Comparison of ENCODE assay signal across 8 cellular contexts in the genomic region with DNA sequence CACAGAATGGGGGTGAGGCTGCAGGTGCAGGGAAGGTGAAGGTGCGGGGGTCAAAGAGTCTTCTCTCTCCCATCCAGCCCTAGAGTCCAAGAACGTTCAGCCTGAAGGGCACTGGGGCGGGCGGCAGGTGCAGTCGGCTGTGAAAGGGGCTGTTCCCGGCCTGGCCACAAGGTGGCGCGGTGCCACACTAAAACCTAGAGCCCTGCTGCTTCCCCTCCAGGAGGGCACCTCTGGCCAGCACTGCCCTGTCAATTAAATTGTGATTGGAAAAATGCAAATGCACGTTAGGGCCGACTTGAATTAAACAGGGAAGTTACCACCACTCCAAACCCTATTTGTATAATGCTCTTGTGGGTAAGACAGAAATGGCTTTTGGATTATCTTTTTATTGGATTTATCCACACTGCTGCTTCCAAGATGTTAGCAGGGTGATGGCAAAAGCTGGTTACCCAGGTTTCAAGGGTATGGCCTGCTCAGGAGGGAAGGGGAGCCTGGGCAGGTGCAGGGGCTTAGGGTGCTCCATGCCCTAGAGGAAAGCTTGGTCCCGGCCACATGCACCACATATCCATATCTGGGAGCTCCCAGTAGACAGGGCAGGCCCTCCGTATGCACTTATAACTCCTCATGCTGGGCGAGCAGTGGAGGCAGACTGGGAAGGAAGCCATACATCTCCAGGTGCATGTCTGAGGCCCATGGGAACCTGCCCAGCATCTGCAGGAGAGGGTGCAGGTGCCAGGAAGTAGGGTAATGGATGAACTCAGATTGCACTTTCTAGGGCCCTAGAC.
DNase-seq lines count a peak whose midpoint lies in the region; ATAC-seq and TF ChIP-seq lines count a peak whose summit lies in the region.

No MANE protein-coding gene starts in this region.

- H3K27ac ChIP-seq in SU-DHL-6 (ENCODE audit: low read depth, low read length), result no peak overlapping the region
- H3K27ac ChIP-seq in prostate gland, result peak overlapping the region in 1 of 2 donors; percentile 69

- no peak overlapping the region for H3K9ac ChIP-seq in SU-DHL-6 (ENCODE audit: low read length)

- H3K9me2 ChIP-seq in SU-DHL-6 (replicated peaks; ENCODE audit: insufficient read depth, low read length), result no peaks in the 10 kb centered on the region

- H3K4me3 ChIP-seq in SU-DHL-6 (ENCODE audit: insufficient read depth, low read length, poor library complexity, severe bottlenecking), result no peak overlapping the region
- H3K4me3 ChIP-seq in prostate gland, result no peak overlapping the region

- no peaks in the 10 kb centered on the region for H3F3A ChIP-seq in SU-DHL-6 (ENCODE audit: insufficient read depth)

- no peaks in the 10 kb centered on the region for H3K4me1 ChIP-seq in prostate gland (replicated peaks)

- TF ChIP-seq CTCF in SU-DHL-6 (IDR thresholded peaks at IDR 0.05; ENCODE audit: insufficient read depth, low read length, poor library complexity, severe bottlenecking) (peak; percentile 83), prostate gland (IDR thresholded peaks at IDR 0.05) (peak; percentile 93 to 99 (median 95))

- no peak overlapping the region for H3K27ac Mint-ChIP-seq in activated naive CD4-positive, alpha-beta T cell treated with anti-CD3 and anti-CD28 coated beads, Interleukin-2, amount 50 U/mL, for 72 hours

- no peak overlapping the region for H3K4me2 ChIP-seq in SU-DHL-6 (ENCODE audit: low read depth, low read length, poor library complexity, severe bottlenecking)

- WGBS in prostate gland, result 18% methylated on average over 13 of the region's 13 CpGs

- no peak for TF ChIP-seq POLR2A in prostate gland (IDR thresholded peaks at IDR 0.05)

- H3K36me3 Mint-ChIP-seq in activated naive CD4-positive, alpha-beta T cell treated with anti-CD3 and anti-CD28 coated beads, Interleukin-2, amount 50 U/mL, for 72 hours, result no peaks in the 10 kb centered on the region

- no peak overlapping the region for H2AFZ ChIP-seq in SU-DHL-6 (ENCODE audit: low read depth, low read length, severe bottlenecking)

- H3K9me3 ChIP-seq in SU-DHL-6 (ENCODE audit: insufficient read depth, low read length), result no peaks in the 10 kb centered on the region
- no peaks in the 10 kb centered on the region for H3K9me3 ChIP-seq in prostate gland

- peak; percentile 68 for ATAC-seq in GM18909 (IDR thresholded peaks at IDR 0.05; ENCODE audit: poor library complexity, unreplicated experiment)
- peak; percentile 82 to 87 for ATAC-seq in activated naive CD4-positive, alpha-beta T cell treated with anti-CD3 and anti-CD28 coated beads, Interleukin-2, amount 50 U/mL, for 72 hours
- peak; percentile 65 for ATAC-seq in Right ventricle myocardium superior (ENCODE audit: poor library complexity)

- intact Hi-C loops in Right ventricle myocardium superior (cut with DNase I) (loop anchor here (2.0 to 5.0 kb wide), 2 partner anchors 160 to 228 kb away; no protein-coding TSS in a partner anchor), prostate gland (cut with DNase I) (loop anchor here (5.0 kb wide), 1 partner anchor 228 kb away; no protein-coding TSS in a partner anchor)

- H3K79me2 ChIP-seq in SU-DHL-6 (ENCODE audit: insufficient read depth, low read length), result no peaks in the 10 kb centered on the region

- H4K20me1 ChIP-seq in SU-DHL-6 (ENCODE audit: low read depth, low read length), result no peaks in the 10 kb centered on the region

- H3K36me3 ChIP-seq in SU-DHL-6 (ENCODE audit: low read length) (no peaks in the 10 kb centered on the region), prostate gland (no peaks in the 10 kb centered on the region)

- no peaks in the 10 kb centered on the region for H3K27me3 ChIP-seq in SU-DHL-6 (ENCODE audit: low read length)
- H3K27me3 ChIP-seq in prostate gland (replicated peaks; ENCODE audit: insufficient read depth), result no peaks in the 10 kb centered on the region

- no peaks in the 10 kb centered on the region for H3K9me3 Mint-ChIP-seq in activated naive CD4-positive, alpha-beta T cell treated with anti-CD3 and anti-CD28 coated beads, Interleukin-2, amount 50 U/mL, for 72 hours

- peak; percentile 87 for DNase-seq in AG08396 (ENCODE audit: low spot score)
- DNase-seq in NAMALWA (ENCODE audit: low spot score), result peak; percentile 75
- peak; percentile 72 to 83 for DNase-seq in activated naive CD4-positive, alpha-beta T cell treated with anti-CD3 and anti-CD28 coated beads, Interleukin-2, amount 50 U/mL, for 72 hours (ENCODE audit: low spot score in 2 of 2)
- DNase-seq in Right ventricle myocardium superior, result peak; percentile 89
- DNase-seq in prostate gland (ENCODE audit: low spot score), result peak; percentile 66
- peak; percentile 85 for DNase-seq in ureter (ENCODE audit: low spot score)
